In the genomic region with DNA sequence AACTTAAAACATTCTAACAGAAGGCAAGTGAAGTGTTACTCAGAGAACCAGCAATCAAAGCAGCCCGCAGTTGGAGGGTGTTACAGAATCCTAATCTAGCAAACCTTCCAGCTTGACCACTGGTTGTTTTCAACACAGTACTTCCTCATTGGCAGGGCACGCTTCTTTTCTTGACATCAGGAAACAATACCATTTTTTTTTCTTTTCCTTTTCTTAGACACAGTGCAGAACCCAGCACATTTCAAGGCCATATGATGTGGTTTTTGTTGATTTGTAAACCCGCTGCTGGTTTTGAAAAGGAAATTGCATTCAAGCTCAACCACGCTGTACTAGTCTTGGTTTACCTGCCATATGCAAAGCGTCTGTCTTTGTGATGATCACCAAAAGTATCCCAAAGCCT, we compare ENCODE assay signal across 11 cellular contexts. TPM values are rescaled to one million over a fixed set of nuclear protein-coding genes. Genes with fewer than 3 reads are reported as not detected.
DNase-seq lines count a peak whose midpoint lies in the region; ATAC-seq and TF ChIP-seq lines count a peak whose summit lies in the region.
"Had no signal": no experiment of that assay in that cellular context is flagged by ENCODE, and none has a peak within 500 bp of the region (broad histone marks: within the 10 kb centered on the region; RNA-seq: fewer than 3 reads in every experiment).

No MANE protein-coding gene starts in this region.

- ATAC-seq in Right ventricle myocardium inferior (peak; percentile 22), T-helper 17 cell (peak; percentile 32), lower lobe of right lung (peak; percentile 87 to 91), GM18502 (IDR thresholded peaks at IDR 0.05; ENCODE audit: poor library complexity, unreplicated experiment) (no peak), GM21723 (IDR thresholded peaks at IDR 0.05; ENCODE audit: unreplicated experiment) (no peak)
- ATAC-seq: GM23338 had no signal

- intact Hi-C loops in Right ventricle myocardium inferior (cut with DNase I) (no loop called here), cardiac septum (cut with DNase I) (no loop called here), lower lobe of right lung (cut with DNase I) (no loop called here)

- no peak overlapping the region for H3K27ac Mint-ChIP-seq in T-helper 17 cell
- H3K27ac Mint-ChIP-seq: GM23338 had no signal

- in situ Hi-C loops in GM13977 (cut with MboI; ENCODE audit: low pct_unique_long_range_greater_than_20kb, low sequenced_read_pairs, unreplicated experiment): no loop called here

- H3K36me3 ChIP-seq in lower lobe of right lung: no peaks in the 10 kb centered on the region

- H3K27me3 Mint-ChIP-seq in T-helper 17 cell: peaks cover 20% of the 10 kb centered on the region

- H3K9me3 ChIP-seq in T-helper 17 cell (ENCODE audit: control insufficient read depth, low read length, poor library complexity, severe bottlenecking) (no peaks in the 10 kb centered on the region), lower lobe of right lung (no peaks in the 10 kb centered on the region)

- H3K27me3 ChIP-seq in lower lobe of right lung (ENCODE audit: low read depth): no peaks in the 10 kb centered on the region

- peaks cover 5% of the 10 kb centered on the region for H3K4me1 Mint-ChIP-seq in T-helper 17 cell

- peaks cover 30% of the 10 kb centered on the region for H3K4me1 ChIP-seq in lower lobe of right lung

- DNase-seq in Right ventricle myocardium inferior (ENCODE audit: missing footprints): no peak
- DNase-seq in cardiac septum (ENCODE audit: low spot score): no peak
- DNase-seq in T-helper 17 cell: no peak
- DNase-seq in lower lobe of right lung: peak; percentile 53
- DNase-seq in NCI-H345 treated with DMSO at 0.1 percent for 48 hours (lab: John Stamatoyannopoulos, UW; ENCODE audit: unreplicated experiment): no peak
- no peak for DNase-seq in GM13977 (ENCODE audit: low spot score)
- DNase-seq: ACHN; activated CD4-positive, alpha-beta T cell treated with anti-CD3 and anti-CD28 coated beads, Interleukin-2, amount 50 U/mL, for 48 hours had no signal

- TF ChIP-seq CTCF in lower lobe of right lung (IDR thresholded peaks at IDR 0.05): no peak
- no peak for TF ChIP-seq CTCF in GM13977 (IDR thresholded peaks at IDR 0.05; ENCODE audit: extremely low read depth, insufficient read depth, missing control alignments)

- H3K4me3 ChIP-seq in lower lobe of right lung: no peak overlapping the region
- H3K4me3 ChIP-seq: GM23338 had no signal

- H3K36me3 Mint-ChIP-seq in T-helper 17 cell (ENCODE audit: low read depth): no peaks in the 10 kb centered on the region

- H3K27ac ChIP-seq in lower lobe of right lung: peak overlapping the region; percentile 10

- peak overlapping the region; percentile 49 for H3K4me3 Mint-ChIP-seq in T-helper 17 cell
- H3K4me3 Mint-ChIP-seq: GM23338 had no signal

RNA-seq across cellular contexts. Expression of a gene that starts 33.4 kb away (rescaled TPM):
- 12.1 TPM for total RNA-seq in Right ventricle myocardium inferior
- 16.3 TPM for total RNA-seq in cardiac septum
- total RNA-seq in T-helper 17 cell: 10 to 100 TPM in 1 of 2 donors, under 1 TPM in 1; 0.37 to 10.8 TPM
- 13.5 TPM for total RNA-seq in lower lobe of right lung

Comparison
In these comparisons a context has a peak if more than half of its experiments do, and no peak if none do; other contexts are left out.
1. ATAC-seq: peak in Right ventricle myocardium inferior (single experiment), T-helper 17 cell (single experiment) and lower lobe of right lung (2 of 2); none in GM18502 (single experiment) and GM21723 (single experiment).